Comparison of ENCODE assay signal across 14 cellular contexts in the genomic region with DNA sequence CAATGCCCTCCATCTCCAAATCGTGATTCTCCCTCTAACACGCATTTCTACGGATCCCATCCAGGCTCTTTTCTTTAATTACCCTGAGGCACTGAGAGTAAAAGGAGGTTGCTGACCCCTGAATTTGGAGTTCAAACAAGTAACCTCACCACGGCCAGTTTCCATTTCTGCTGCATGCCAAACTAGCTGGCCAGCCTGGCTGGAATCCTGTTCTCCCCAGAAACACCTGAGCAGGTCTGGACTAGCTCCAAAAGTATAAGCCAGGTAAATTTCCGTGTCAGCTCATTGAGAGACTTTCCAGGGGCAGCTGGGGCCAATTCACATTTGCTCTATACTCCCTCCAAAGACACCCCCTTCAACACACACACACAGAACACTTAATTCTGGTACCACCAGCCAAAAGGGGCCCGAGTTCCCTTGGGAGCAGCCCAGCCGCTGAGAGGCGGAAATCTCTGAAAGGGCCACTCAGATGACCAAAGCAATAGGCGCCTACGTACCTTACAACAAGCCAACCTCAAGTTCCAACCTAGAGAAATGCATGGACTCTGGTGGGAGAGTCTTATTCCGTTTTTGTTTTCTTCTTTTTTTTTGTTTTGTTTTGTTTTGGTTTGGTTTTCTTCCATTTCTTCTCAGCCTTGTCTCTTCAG.
A peak's percentile ranks its signal among the peaks of the same experiment; 100 is the strongest.
DNase-seq lines count a peak whose midpoint lies in the region; ATAC-seq and TF ChIP-seq lines count a peak whose summit lies in the region.
"Had no signal": no experiment of that assay in that cellular context is flagged by ENCODE, and none has a peak within 500 bp of the region (broad histone marks: within the 10 kb centered on the region; RNA-seq: fewer than 3 reads in every experiment).

No MANE protein-coding gene starts in this region.

- H3K36me3 ChIP-seq in ES-I3 (ENCODE audit: insufficient read depth, low read length): no peaks in the 10 kb centered on the region
- no peaks in the 10 kb centered on the region for H3K36me3 ChIP-seq in HUES64 (ENCODE audit: insufficient read depth, low read length)
- H3K36me3 ChIP-seq in CD4-positive, alpha-beta memory T cell (ENCODE audit: insufficient read depth, low read length): no peaks in the 10 kb centered on the region
- H3K36me3 ChIP-seq in suprapubic skin: no peaks in the 10 kb centered on the region

- intact Hi-C loops in CD4-positive, alpha-beta memory T cell (cut with micrococcal nuclease): no loop called here

- WGBS in HUES64: 86% methylated on average over 8 of the region's 11 CpGs
- WGBS in suprapubic skin: 61% methylated on average over 11 of the region's 11 CpGs

- no peaks in the 10 kb centered on the region for H3K36me3 Mint-ChIP-seq in neural crest cell (ENCODE audit: low read depth)
- no peaks in the 10 kb centered on the region for H3K36me3 Mint-ChIP-seq in CD4-positive, alpha-beta memory T cell

- TF ChIP-seq POLR2A in suprapubic skin (IDR thresholded peaks at IDR 0.05): no peak

- TF ChIP-seq EP300 in suprapubic skin (IDR thresholded peaks at IDR 0.05): no peak

- H3K4me1 ChIP-seq in ES-I3 (ENCODE audit: insufficient read depth, low read length) (no peaks in the 10 kb centered on the region), HUES64 (ENCODE audit: insufficient read depth, low read length) (peaks cover 18% of the 10 kb centered on the region; the same call in 1 of the 2 replicates), suprapubic skin (peaks cover 26% of the 10 kb centered on the region)
- H3K4me1 ChIP-seq in CD4-positive, alpha-beta memory T cell (ENCODE audit: insufficient read depth, low read length): peaks cover 11% of the 10 kb centered on the region

- H3K9me3 ChIP-seq in ES-I3 (ENCODE audit: control insufficient read depth, insufficient read depth, low read length) (no peaks in the 10 kb centered on the region), HUES64 (ENCODE audit: insufficient read depth, low read depth, low read length) (no peaks in the 10 kb centered on the region), suprapubic skin (no peaks in the 10 kb centered on the region)
- H3K9me3 ChIP-seq in CD4-positive, alpha-beta memory T cell (ENCODE audit: control insufficient read depth in 1 of 2, low read length in 2 of 2): no peaks in the 10 kb centered on the region

- H3K9me3 Mint-ChIP-seq in neural crest cell: no peaks in the 10 kb centered on the region
- peaks cover 0 to under 1% (median 0%) of the 10 kb centered on the region in 8 donors for H3K9me3 Mint-ChIP-seq in CD4-positive, alpha-beta memory T cell
- H3K9me3 Mint-ChIP-seq: activated naive CD4-positive, alpha-beta T cell treated with anti-CD3 and anti-CD28 coated beads, Interleukin-2, amount 50 U/mL, for 72 hours; T-helper 1 cell treated with Interleukin-12 subunit alpha and Interleukin-12 subunit beta and Interleukin-4 antibody, amounts not matched to agents 30 μg/mL and 1 μg/mL, for 36 hours had no signal

- CTCF ChIA-PET in CD4-positive, alpha-beta memory T cell (lab: Charles Lee; ENCODE audit: partially characterized antibody): no interaction called here

- H3K27me3 ChIP-seq in HUES64 (ENCODE audit: insufficient read depth, low read length) (peaks cover 62% of the 10 kb centered on the region), suprapubic skin (peaks cover 50% of the 10 kb centered on the region)
- peaks cover 16% of the 10 kb centered on the region for H3K27me3 ChIP-seq in CD4-positive, alpha-beta memory T cell (ENCODE audit: insufficient read depth, low read length)

- H3K4me3 Mint-ChIP-seq in neural crest cell: peak overlapping the region; percentile 74
- H3K4me3 Mint-ChIP-seq in CD4-positive, alpha-beta memory T cell: peak overlapping the region in 3 of 8 donors; percentile 21 to 84 (median 72)
- H3K4me3 Mint-ChIP-seq: T-helper 1 cell treated with Interleukin-12 subunit alpha and Interleukin-12 subunit beta and Interleukin-4 antibody, amounts not matched to agents 30 μg/mL and 1 μg/mL, for 36 hours had no signal

- peaks cover 9% of the 10 kb centered on the region for H3K4me1 Mint-ChIP-seq in neural crest cell
- H3K4me1 Mint-ChIP-seq in CD4-positive, alpha-beta memory T cell: peaks cover 9 to 30% (median 20%) of the 10 kb centered on the region in 4 donors

- no peak for TF ChIP-seq CTCF in neural crest cell (conservative IDR thresholded peaks at IDR 0.05)
- no peak for TF ChIP-seq CTCF in suprapubic skin (IDR thresholded peaks at IDR 0.05)

- ATAC-seq in GM21515 (IDR thresholded peaks at IDR 0.05; ENCODE audit: unreplicated experiment): no peak

- H3K27me3 Mint-ChIP-seq in neural crest cell (ENCODE audit: low read depth): peaks cover 68% of the 10 kb centered on the region
- H3K27me3 Mint-ChIP-seq in CD4-positive, alpha-beta memory T cell: peaks cover 47 to 48% of the 10 kb centered on the region in 2 donors

- peak; percentile 8 for DNase-seq in cerebellum (ENCODE audit: low spot score)
- DNase-seq in neural crest cell (ENCODE audit: low read depth, low spot score): no peak
- DNase-seq in SW 1271 (lab: John Stamatoyannopoulos, UW): no peak
- no peak for DNase-seq in CD4-positive, alpha-beta memory T cell
- no peak for DNase-seq in suprapubic skin (ENCODE audit: low spot score in 2 of 2)
- DNase-seq: cortex of kidney, NCI-H2171, OCI-M1 had no signal

- POLR2A ChIA-PET in CD4-positive, alpha-beta memory T cell (lab: Charles Lee; ENCODE audit: partially characterized antibody): no interaction called here

- H3K27ac ChIP-seq in HUES64 (ENCODE audit: low read depth, low read length) (no peak overlapping the region), suprapubic skin (no peak overlapping the region)
- H3K27ac ChIP-seq in CD4-positive, alpha-beta memory T cell (ENCODE audit: low read depth, low read length): no peak overlapping the region
- H3K27ac ChIP-seq: C4-2B had no signal

- H3K9ac ChIP-seq in ES-I3 (ENCODE audit: low read depth, low read length): peak overlapping the region; percentile 77; the same call in 1 of the 2 replicates
- H3K9ac ChIP-seq in HUES64 (ENCODE audit: low read depth, low read length): no peak overlapping the region

- no peak overlapping the region for H3K27ac Mint-ChIP-seq in neural crest cell (ENCODE audit: unreplicated experiment)
- H3K27ac Mint-ChIP-seq in CD4-positive, alpha-beta memory T cell: no peak overlapping the region
- H3K27ac Mint-ChIP-seq: activated naive CD4-positive, alpha-beta T cell treated with anti-CD3 and anti-CD28 coated beads, Interleukin-2, amount 50 U/mL, for 72 hours; T-helper 1 cell treated with Interleukin-12 subunit alpha and Interleukin-12 subunit beta and Interleukin-4 antibody, amounts not matched to agents 30 μg/mL and 1 μg/mL, for 36 hours had no signal

- H3K4me3 ChIP-seq in HUES64 (ENCODE audit: low read length) (peak overlapping the region; percentile 57), suprapubic skin (no peak overlapping the region)
- H3K4me3 ChIP-seq in CD4-positive, alpha-beta memory T cell (ENCODE audit: low read length in 2 of 2): no peak overlapping the region
